In genomic region chr10:69123747-69124557, GRCh38 we compare ENCODE assay signal across 1 cellular context.
A peak's percentile ranks its signal among the peaks of the same experiment; 100 is the strongest.
TF ChIP-seq lines count a peak whose summit lies in the region.

TSS of gene VPS26A (plus strand) at chr10:69124178. CDS start at chr10:69124278, 100 bp downstream.

TF ChIP-seq in K562, 482 proteins besides CTCF, POLR2A, EP300 and RAD21 (continued from another document and continues in another):
- peak; percentile 100 for TF ChIP-seq RAD51 (IDR thresholded peaks at IDR 0.05; ENCODE audit: borderline replicate concordance, low read depth)
- TF ChIP-seq ZBTB5 (IDR thresholded peaks at IDR 0.05): no peak
- 0 out of 2 replicates have a peak, but pooled peaks have one; percentile 15 for TF ChIP-seq HMBOX1 (IDR thresholded peaks at IDR 0.05)
- 0 out of 2 replicates have a peak, but pooled peaks have one; percentile 10 for TF ChIP-seq CC2D1A (IDR thresholded peaks at IDR 0.05)
- TF ChIP-seq EZH2 (IDR thresholded peaks at IDR 0.05; ENCODE audit: borderline replicate concordance, low read depth, low read length): no peak
- TF ChIP-seq MYC (IDR thresholded peaks at IDR 0.05; ENCODE audit: low read depth, low read length): no peak; the same call in none of the 2 replicates
- no peak for TF ChIP-seq MYC (CRISPR knock-in tag; IDR thresholded peaks at IDR 0.05; ENCODE audit: borderline replicate concordance, low read depth)
- peak; percentile 96 for TF ChIP-seq POLR2H (tag; IDR thresholded peaks at IDR 0.05; ENCODE audit: low read depth)
- TF ChIP-seq CBX1 (IDR thresholded peaks at IDR 0.05; ENCODE audit: low read depth): 0 out of 2 replicates have a peak, but pooled peaks have one; percentile 12
- peak; percentile 87 for TF ChIP-seq CLOCK (CRISPR knock-in tag; IDR thresholded peaks at IDR 0.05; ENCODE audit: borderline replicate concordance)
- TF ChIP-seq NR2C2 (CRISPR knock-in tag; IDR thresholded peaks at IDR 0.05): no peak; the same call in 1 of the 2 replicates
- TF ChIP-seq NR2C2 (tag; IDR thresholded peaks at IDR 0.05): peak; percentile 70
- 0 out of 2 replicates have a peak, but pooled peaks have one; percentile 60 for TF ChIP-seq HIVEP1 (CRISPR knock-in tag; IDR thresholded peaks at IDR 0.05)
- TF ChIP-seq TFE3 (CRISPR knock-in tag; IDR thresholded peaks at IDR 0.05): peak; percentile 100
- no peak for TF ChIP-seq DACH1 (IDR thresholded peaks at IDR 0.05; ENCODE audit: partially characterized antibody)
- TF ChIP-seq SRF (CRISPR knock-in tag; IDR thresholded peaks at IDR 0.05): peak; percentile 61 to 82; a peak in 2 of 4 replicates
- TF ChIP-seq MXI1 (IDR thresholded peaks at IDR 0.05; ENCODE audit: low read depth, low read length): no peak
- no peak for TF ChIP-seq SAFB2 (IDR thresholded peaks at IDR 0.05; ENCODE audit: borderline replicate concordance, low read depth, low read length, severe bottlenecking)
- peak; percentile 69 for TF ChIP-seq MAX (CRISPR knock-in tag; IDR thresholded peaks at IDR 0.05)
- peak; percentile 96 for TF ChIP-seq RBBP5 (IDR thresholded peaks at IDR 0.05; ENCODE audit: borderline replicate concordance, insufficient read depth, low read length, poor library complexity, severe bottlenecking)
- TF ChIP-seq MTA2 (IDR thresholded peaks at IDR 0.05; ENCODE audit: low read depth): no peak
- peak; percentile 66 for TF ChIP-seq PHF20 (IDR thresholded peaks at IDR 0.05; ENCODE audit: partially characterized antibody)
- peak; percentile 68 for TF ChIP-seq ETS1 (conservative IDR thresholded peaks at IDR 0.05; ENCODE audit: control insufficient read depth, low read depth, low read length)
- TF ChIP-seq ZNF436 (CRISPR knock-in tag; IDR thresholded peaks at IDR 0.05): no peak
- TF ChIP-seq SIN3B (IDR thresholded peaks at IDR 0.05; ENCODE audit: low read depth): peak; percentile 88
- TF ChIP-seq ZNF197 (CRISPR knock-in tag; IDR thresholded peaks at IDR 0.05; ENCODE audit: low read depth): 0 out of 2 replicates have a peak, but pooled peaks have one; percentile 22
- TF ChIP-seq ELF1 (tag; IDR thresholded peaks at IDR 0.05): peak; percentile 83
- peak; percentile 48 for TF ChIP-seq OTX1 (CRISPR knock-in tag; IDR thresholded peaks at IDR 0.05)
- peak; percentile 91; the same call in 1 of the 2 replicates for TF ChIP-seq MITF (IDR thresholded peaks at IDR 0.05)
- peak; percentile 91 to 93 for TF ChIP-seq MNT (conservative IDR thresholded peaks at IDR 0.05)
- TF ChIP-seq SMAD4 (CRISPR knock-in tag; conservative IDR thresholded peaks at IDR 0.05): peak; percentile 82
- TF ChIP-seq BCOR (IDR thresholded peaks at IDR 0.05): 0 out of 2 replicates have a peak, but pooled peaks have one; percentile 27
- TF ChIP-seq PPARD (CRISPR knock-in tag; IDR thresholded peaks at IDR 0.05): 0 out of 2 replicates have a peak, but pooled peaks have one; percentile 17
- TF ChIP-seq SP1 (CRISPR knock-in tag; IDR thresholded peaks at IDR 0.05): peak; percentile 96
- peak; percentile 87; the same call in 1 of the 2 replicates for TF ChIP-seq HMGXB4 (CRISPR knock-in tag; IDR thresholded peaks at IDR 0.05)
- peak; percentile 53; the same call in 1 of the 2 replicates for TF ChIP-seq RNF2 (IDR thresholded peaks at IDR 0.05)
- peak; percentile 77; the same call in 1 of the 2 replicates for TF ChIP-seq ZNF695 (CRISPR knock-in tag; IDR thresholded peaks at IDR 0.05)
- TF ChIP-seq CBX5 (IDR thresholded peaks at IDR 0.05; ENCODE audit: borderline replicate concordance, low read depth): no peak
- no peak for TF ChIP-seq ZNF830 (CRISPR knock-in tag; IDR thresholded peaks at IDR 0.05)
- TF ChIP-seq EGR1 (conservative IDR thresholded peaks at IDR 0.05): peak; percentile 99
- peak; percentile 3; the same call in 1 of the 2 replicates for TF ChIP-seq JUND (IDR thresholded peaks at IDR 0.05; ENCODE audit: borderline replicate concordance, low read depth, low read length)
- TF ChIP-seq JUND (tag; IDR thresholded peaks at IDR 0.05; ENCODE audit: borderline replicate concordance, low read depth, low read length): 0 out of 3 replicates have a peak, but pooled peaks have one; percentile 38
- peak; percentile 92 for TF ChIP-seq RB1 (IDR thresholded peaks at IDR 0.05; ENCODE audit: low read depth)
- peak; percentile 58; the same call in 1 of the 2 replicates for TF ChIP-seq SMARCE1 (IDR thresholded peaks at IDR 0.05)
- TF ChIP-seq ESRRA (IDR thresholded peaks at IDR 0.05; ENCODE audit: borderline replicate concordance, low read depth): peak; percentile 22
- no peak for TF ChIP-seq NR4A1 (CRISPR knock-in tag; IDR thresholded peaks at IDR 0.05)
- TF ChIP-seq NR4A1 (tag; IDR thresholded peaks at IDR 0.05): 0 out of 2 replicates have a peak, but pooled peaks have one; percentile 46
- TF ChIP-seq ETV5 (CRISPR knock-in tag; IDR thresholded peaks at IDR 0.05; ENCODE audit: low read depth): peak; percentile 63
- TF ChIP-seq GTF2E2 (tag; IDR thresholded peaks at IDR 0.05): peak; percentile 94
- TF ChIP-seq ARID1B (IDR thresholded peaks at IDR 0.05): peak; percentile 54; the same call in 1 of the 2 replicates
